Comparison of ENCODE assay signal across 14 cellular contexts in genomic region chr2:224751996-224752698, GRCh38. TPM values are rescaled to one million over a fixed set of nuclear protein-coding genes. Genes with fewer than 3 reads are reported as not detected.
A peak's percentile ranks its signal among the peaks of the same experiment; 100 is the strongest.
DNase-seq lines count a peak whose midpoint lies in the region; ATAC-seq and TF ChIP-seq lines count a peak whose summit lies in the region.
"Had no signal": no experiment of that assay in that cellular context is flagged by ENCODE, and none has a peak within 500 bp of the region (broad histone marks: within the 10 kb centered on the region; RNA-seq: fewer than 3 reads in every experiment).

No MANE protein-coding gene starts in this region.

- peak; percentile 71 for ATAC-seq in GM18870 (IDR thresholded peaks at IDR 0.05; ENCODE audit: unreplicated experiment)
- peak; percentile 65 for ATAC-seq in GM21529 (IDR thresholded peaks at IDR 0.05; ENCODE audit: unreplicated experiment)
- peak; percentile 75 for ATAC-seq in HG03103 (IDR thresholded peaks at IDR 0.05; ENCODE audit: low read depth, unreplicated experiment)
- ATAC-seq in naive B cell (ENCODE audit: low read depth in 2 of 2) = peak in 1 of 2 donors; percentile 40
- no peak for ATAC-seq in stimulated activated effector memory CD8-positive, alpha-beta T cell treated with anti-CD3 and anti-CD28 coated beads, Interleukin-12 subunit alpha, Interleukin-12 subunit beta, amount 100 ng/mL, for 72 hours
- ATAC-seq: gastrocnemius medialis, WTC11 had no signal

- no peak for TF ChIP-seq CTCF in osteocyte (IDR thresholded peaks at IDR 0.05)

- DNase-seq in naive B cell (no peak), osteocyte (ENCODE audit: extremely low spot score, unreplicated experiment) (no peak)
- DNase-seq in stimulated activated naive CD4-positive, alpha-beta T cell treated with Interleukin-2 at 50 U/mL for 16 hours (lab: John Stamatoyannopoulos, UW) = no peak
- no peak for DNase-seq in stimulated activated effector memory CD8-positive, alpha-beta T cell treated with anti-CD3 and anti-CD28 coated beads, Interleukin-12 subunit alpha, Interleukin-12 subunit beta, amount 100 ng/mL, for 72 hours (ENCODE audit: low spot score in 2 of 2)
- DNase-seq: caudate nucleus, gastrocnemius medialis, SK-N-SH had no signal

- peak overlapping the region in 4 of 6 donors; percentile 2 to 63 (median 22) for H3K27ac Mint-ChIP-seq in naive B cell
- no peak overlapping the region for H3K27ac Mint-ChIP-seq in osteocyte (ENCODE audit: unreplicated experiment)
- H3K27ac Mint-ChIP-seq in stimulated activated effector memory CD8-positive, alpha-beta T cell treated with anti-CD3 and anti-CD28 coated beads, Interleukin-12 subunit alpha, Interleukin-12 subunit beta, amount 100 ng/mL, for 72 hours = no peak overlapping the region
- H3K27ac Mint-ChIP-seq: activated naive CD8-positive, alpha-beta T cell; mesothelial cell of epicardium; WTC11 had no signal

- H3K27me3 Mint-ChIP-seq in naive B cell (no peaks in the 10 kb centered on the region), osteocyte (ENCODE audit: unreplicated experiment) (peaks cover 3% of the 10 kb centered on the region)

- peaks cover 7 to 17% (median 8%) of the 10 kb centered on the region in 3 donors for H3K4me1 Mint-ChIP-seq in naive B cell
- H3K4me1 Mint-ChIP-seq in osteocyte (ENCODE audit: unreplicated experiment) = peaks cover 17% of the 10 kb centered on the region
- H3K4me1 Mint-ChIP-seq in stimulated activated effector memory CD8-positive, alpha-beta T cell treated with anti-CD3 and anti-CD28 coated beads, Interleukin-12 subunit alpha, Interleukin-12 subunit beta, amount 100 ng/mL, for 72 hours = no peaks in the 10 kb centered on the region
- H3K4me1 Mint-ChIP-seq: mesothelial cell of epicardium, WTC11 had no signal

- H3K4me3 Mint-ChIP-seq in naive B cell (no peak overlapping the region), osteocyte (ENCODE audit: unreplicated experiment) (no peak overlapping the region)
- H3K4me3 Mint-ChIP-seq in stimulated activated effector memory CD8-positive, alpha-beta T cell treated with anti-CD3 and anti-CD28 coated beads, Interleukin-12 subunit alpha, Interleukin-12 subunit beta, amount 100 ng/mL, for 72 hours = no peak overlapping the region
- H3K4me3 Mint-ChIP-seq: activated naive CD8-positive, alpha-beta T cell; mesothelial cell of epicardium; WTC11 had no signal

- H3K9me3 Mint-ChIP-seq in naive B cell = peaks cover 4 to 9% (median 5%) of the 10 kb centered on the region in 7 donors
- H3K9me3 Mint-ChIP-seq in osteocyte (ENCODE audit: unreplicated experiment) = peaks cover under 1% of the 10 kb centered on the region
- H3K9me3 Mint-ChIP-seq in stimulated activated effector memory CD8-positive, alpha-beta T cell treated with anti-CD3 and anti-CD28 coated beads, Interleukin-12 subunit alpha, Interleukin-12 subunit beta, amount 100 ng/mL, for 72 hours = peaks cover 4% of the 10 kb centered on the region

- H3K36me3 Mint-ChIP-seq in naive B cell (peaks cover under 1 to 3% of the 10 kb centered on the region in 2 donors), osteocyte (ENCODE audit: unreplicated experiment) (peaks cover under 1% of the 10 kb centered on the region)
- H3K36me3 Mint-ChIP-seq in stimulated activated effector memory CD8-positive, alpha-beta T cell treated with anti-CD3 and anti-CD28 coated beads, Interleukin-12 subunit alpha, Interleukin-12 subunit beta, amount 100 ng/mL, for 72 hours = no peaks in the 10 kb centered on the region

RNA-seq across cellular contexts. Expression of gene CCDC195, which starts 36.0 kb away (rescaled TPM):
- not detected for polyA plus RNA-seq in naive B cell (ENCODE audit: low read depth in 6 of 6)
- total RNA-seq in osteocyte = not detected in 2 replicates
- total RNA-seq: gastrocnemius medialis, mesothelial cell of epicardium, skeletal muscle tissue, WTC11 had no signal
- polyA plus RNA-seq: SK-N-SH had no signal

Comparison
In these comparisons a context has a peak if more than half of its experiments do, and no peak if none do; other contexts are left out.
1. H3K27ac Mint-ChIP-seq: peak in naive B cell (4 of 6); none in osteocyte (single experiment) and stimulated activated effector memory CD8-positive, alpha-beta T cell treated with anti-CD3 and anti-CD28 coated beads, Interleukin-12 subunit alpha, Interleukin-12 subunit beta, amount 100 ng/mL, for 72 hours (single experiment).